10 cellular contexts compared by ENCODE assay signal in the genomic region with DNA sequence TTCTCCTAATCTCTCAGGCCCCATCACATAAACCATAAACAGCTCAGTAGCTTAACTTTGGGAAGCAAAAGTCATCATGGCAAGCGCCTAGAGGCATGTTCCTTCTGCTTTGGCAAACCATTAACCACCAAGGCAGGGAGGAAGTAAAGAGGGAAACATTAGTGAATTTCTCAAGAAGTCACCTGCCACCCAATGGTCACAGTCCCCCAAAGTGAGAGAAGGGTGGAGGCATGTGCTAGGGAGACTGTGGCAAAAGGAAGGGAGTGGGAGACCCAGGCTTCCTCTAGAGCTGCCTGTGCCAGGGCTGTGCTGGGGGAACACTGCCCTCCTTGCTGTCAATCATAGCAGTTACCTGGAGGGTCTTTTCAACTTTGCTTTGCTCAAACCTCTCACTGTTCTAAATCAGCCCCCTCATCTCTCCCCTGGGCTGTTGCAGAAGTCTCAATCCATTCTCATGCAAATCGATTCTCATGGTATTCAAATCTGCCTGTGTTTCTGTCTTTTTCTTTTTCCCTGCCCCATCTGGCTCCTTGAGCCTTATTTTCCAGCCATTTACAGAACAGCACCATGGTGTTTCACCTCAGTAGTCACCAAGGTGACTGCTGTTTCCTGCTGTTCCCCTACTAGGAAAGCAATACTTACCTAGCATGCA. TPM values are rescaled to one million over a fixed set of nuclear protein-coding genes. Genes with fewer than 3 reads are reported as not detected.
A peak's percentile ranks its signal among the peaks of the same experiment; 100 is the strongest.
DNase-seq lines count a peak whose midpoint lies in the region; ATAC-seq and TF ChIP-seq lines count a peak whose summit lies in the region.
"Had no signal": no experiment of that assay in that cellular context is flagged by ENCODE, and none has a peak within 500 bp of the region (broad histone marks: within the 10 kb centered on the region; RNA-seq: fewer than 3 reads in every experiment).

No MANE protein-coding gene starts in this region.

- no peaks in the 10 kb centered on the region for H3K9me3 Mint-ChIP-seq in activated T-cell treated with anti-CD3 and anti-CD28 coated beads, Interleukin-2, amount 50 U/mL, for 24 hours
- H3K9me3 Mint-ChIP-seq in brain = peaks cover 0 to 7% (median 0%) of the 10 kb centered on the region in 5 experiments
- H3K9me3 Mint-ChIP-seq in stimulated activated effector memory CD8-positive, alpha-beta T cell treated with anti-CD3 and anti-CD28 coated beads, Interleukin-12 subunit alpha, Interleukin-12 subunit beta, amount 100 ng/mL, for 72 hours = no peaks in the 10 kb centered on the region

- peaks cover 30% of the 10 kb centered on the region for H3K4me1 Mint-ChIP-seq in activated T-cell treated with anti-CD3 and anti-CD28 coated beads, Interleukin-2, amount 50 U/mL, for 24 hours (ENCODE audit: low read depth)
- H3K4me1 Mint-ChIP-seq in brain = peaks cover 52% of the 10 kb centered on the region
- peaks cover 24% of the 10 kb centered on the region for H3K4me1 Mint-ChIP-seq in stimulated activated effector memory CD8-positive, alpha-beta T cell treated with anti-CD3 and anti-CD28 coated beads, Interleukin-12 subunit alpha, Interleukin-12 subunit beta, amount 100 ng/mL, for 72 hours

- no peaks in the 10 kb centered on the region for H3K36me3 Mint-ChIP-seq in activated T-cell treated with anti-CD3 and anti-CD28 coated beads, Interleukin-2, amount 50 U/mL, for 24 hours (ENCODE audit: low read depth)
- no peaks in the 10 kb centered on the region for H3K36me3 Mint-ChIP-seq in brain
- peaks cover 18% of the 10 kb centered on the region for H3K36me3 Mint-ChIP-seq in stimulated activated effector memory CD8-positive, alpha-beta T cell treated with anti-CD3 and anti-CD28 coated beads, Interleukin-12 subunit alpha, Interleukin-12 subunit beta, amount 100 ng/mL, for 72 hours

- ATAC-seq in stimulated activated effector memory CD8-positive, alpha-beta T cell treated with anti-CD3 and anti-CD28 coated beads, Interleukin-12 subunit alpha, Interleukin-12 subunit beta, amount 100 ng/mL, for 72 hours = no peak
- no peak for ATAC-seq in HG03280 (IDR thresholded peaks at IDR 0.05; ENCODE audit: unreplicated experiment)
- ATAC-seq: lower lobe of right lung had no signal

- TF ChIP-seq CTCF in brain (conservative IDR thresholded peaks at IDR 0.05) = no peak

- no peak for DNase-seq in activated T-cell treated with anti-CD3 and anti-CD28 coated beads, Interleukin-2, amount 50 U/mL, for 24 hours
- no peak for DNase-seq in activated T-cell treated with anti-CD3 and anti-CD28 coated beads, Interleukin-2, amount 50 U/mL, for 1 hour
- peak; percentile 61 to 79 for DNase-seq in NCI-H526 (lab: John Stamatoyannopoulos, UW)
- DNase-seq in stimulated activated effector memory CD8-positive, alpha-beta T cell treated with anti-CD3 and anti-CD28 coated beads, Interleukin-12 subunit alpha, Interleukin-12 subunit beta, amount 100 ng/mL, for 72 hours (ENCODE audit: low spot score in 2 of 2) = no peak
- DNase-seq in stimulated activated naive CD4-positive, alpha-beta T cell (lab: John Stamatoyannopoulos, UW) = no peak
- DNase-seq in stimulated activated naive CD4-positive, alpha-beta T cell treated with Interleukin-2 at 50 U/mL for 16 hours (lab: John Stamatoyannopoulos, UW) = no peak
- DNase-seq: lower lobe of right lung, NCI-H1092 treated with DMSO at 0.1 percent for 48 hours had no signal

- H3K4me3 Mint-ChIP-seq in activated T-cell treated with anti-CD3 and anti-CD28 coated beads, Interleukin-2, amount 50 U/mL, for 24 hours = peak overlapping the region; percentile 79
- H3K4me3 Mint-ChIP-seq in brain = peak overlapping the region; percentile 49 to 83 (median 70)
- peak overlapping the region; percentile 83 for H3K4me3 Mint-ChIP-seq in stimulated activated effector memory CD8-positive, alpha-beta T cell treated with anti-CD3 and anti-CD28 coated beads, Interleukin-12 subunit alpha, Interleukin-12 subunit beta, amount 100 ng/mL, for 72 hours

- H3K27ac Mint-ChIP-seq in activated T-cell treated with anti-CD3 and anti-CD28 coated beads, Interleukin-2, amount 50 U/mL, for 24 hours = peak overlapping the region; percentile 26
- H3K27ac Mint-ChIP-seq in brain = peak overlapping the region; percentile 59 to 85 (median 75)
- H3K27ac Mint-ChIP-seq in stimulated activated effector memory CD8-positive, alpha-beta T cell treated with anti-CD3 and anti-CD28 coated beads, Interleukin-12 subunit alpha, Interleukin-12 subunit beta, amount 100 ng/mL, for 72 hours = no peak overlapping the region

- H3K27me3 Mint-ChIP-seq in activated T-cell treated with anti-CD3 and anti-CD28 coated beads, Interleukin-2, amount 50 U/mL, for 24 hours = no peaks in the 10 kb centered on the region
- peaks cover 14% of the 10 kb centered on the region for H3K27me3 Mint-ChIP-seq in brain

RNA-seq across cellular contexts. Expression of a gene that starts 1.8 kb away (rescaled TPM):
- 14.5 TPM for polyA plus RNA-seq in brain (ENCODE audit: insufficient read depth, low read depth, low replicate concordance)

Comparison
In these comparisons a context has a peak if more than half of its experiments do, and no peak if none do; other contexts are left out.
1. DNase-seq: peak in NCI-H526 (2 of 2); none in activated T-cell treated with anti-CD3 and anti-CD28 coated beads, Interleukin-2, amount 50 U/mL, for 24 hours (single experiment), activated T-cell treated with anti-CD3 and anti-CD28 coated beads, Interleukin-2, amount 50 U/mL, for 1 hour (single experiment), stimulated activated effector memory CD8-positive, alpha-beta T cell treated with anti-CD3 and anti-CD28 coated beads, Interleukin-12 subunit alpha, Interleukin-12 subunit beta, amount 100 ng/mL, for 72 hours (0 of 2), stimulated activated naive CD4-positive, alpha-beta T cell (0 of 6) and stimulated activated naive CD4-positive, alpha-beta T cell treated with Interleukin-2 at 50 U/mL for 16 hours (single experiment).
2. Peak in every context shown above with its lines, with median percentiles within 50 percentile points of each other: H3K4me3 Mint-ChIP-seq.